Comparison of ENCODE assay signal across 8 cellular contexts in the genomic region with DNA sequence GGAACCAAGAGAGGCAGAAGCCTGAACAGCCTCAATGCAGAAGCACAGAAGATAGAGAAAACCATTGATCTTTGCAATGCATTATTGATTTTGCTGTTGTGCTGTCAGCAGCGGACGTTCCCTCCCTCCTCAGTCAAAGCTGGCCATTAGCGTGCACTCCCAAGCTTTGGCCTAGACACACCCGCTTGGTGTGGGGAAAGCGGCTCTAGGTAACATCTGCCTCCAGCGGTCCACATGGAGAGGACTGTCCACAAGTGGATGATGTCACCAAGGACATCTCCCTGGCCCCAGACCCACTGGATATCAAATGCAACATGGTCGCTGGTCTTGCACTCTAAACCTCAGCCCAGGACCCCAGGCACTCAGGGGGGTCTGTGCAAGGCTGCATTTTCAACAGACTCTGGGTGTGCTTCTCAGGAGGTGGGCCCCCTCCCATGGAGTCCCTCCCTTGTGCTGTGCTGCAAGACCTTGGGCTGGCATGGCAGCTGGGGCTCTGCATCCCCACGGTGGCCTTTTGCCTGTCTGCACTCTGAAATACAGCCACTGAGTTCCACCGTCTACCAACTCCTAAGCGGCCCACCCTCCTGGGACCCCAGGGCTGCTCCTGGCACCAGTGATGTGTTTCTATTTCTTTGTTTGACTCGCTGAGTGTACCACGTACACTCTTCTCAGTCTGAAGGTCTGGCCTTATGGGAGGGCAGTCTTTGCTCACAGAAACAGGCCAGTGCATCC. TPM values are rescaled to one million over a fixed set of nuclear protein-coding genes. Genes with fewer than 3 reads are reported as not detected.
DNase-seq lines count a peak whose midpoint lies in the region; ATAC-seq and TF ChIP-seq lines count a peak whose summit lies in the region.

No MANE protein-coding gene starts in this region.

- no peaks in the 10 kb centered on the region for H3K27me3 ChIP-seq in suprapubic skin

- no peaks in the 10 kb centered on the region for H3K9me3 Mint-ChIP-seq in activated T-cell treated with anti-CD3 and anti-CD28 coated beads, Interleukin-2, amount 50 U/mL, for 24 hours
- no peaks in the 10 kb centered on the region for H3K9me3 Mint-ChIP-seq in WTC11

- no peak for TF ChIP-seq CTCF in WTC11 (IDR thresholded peaks at IDR 0.05)
- TF ChIP-seq CTCF in suprapubic skin (IDR thresholded peaks at IDR 0.05) = no peak

- TF ChIP-seq EP300 in suprapubic skin (IDR thresholded peaks at IDR 0.05) = no peak

- H3K36me3 Mint-ChIP-seq in activated T-cell treated with anti-CD3 and anti-CD28 coated beads, Interleukin-2, amount 50 U/mL, for 24 hours (ENCODE audit: low read depth) = peaks cover 42% of the 10 kb centered on the region
- no peaks in the 10 kb centered on the region for H3K36me3 Mint-ChIP-seq in WTC11

- WGBS in suprapubic skin = 83% methylated on average over 7 of the region's 12 CpGs

- no peaks in the 10 kb centered on the region for H3K27me3 Mint-ChIP-seq in activated T-cell treated with anti-CD3 and anti-CD28 coated beads, Interleukin-2, amount 50 U/mL, for 24 hours
- no peaks in the 10 kb centered on the region for H3K27me3 Mint-ChIP-seq in WTC11 (ENCODE audit: low read depth)

- DNase-seq in activated T-cell treated with anti-CD3 and anti-CD28 coated beads, Interleukin-2, amount 50 U/mL, for 24 hours = peak; percentile 34
- DNase-seq in activated T-cell treated with anti-CD3 and anti-CD28 coated beads, Interleukin-2, amount 50 U/mL, for 1 hour = no peak
- DNase-seq in WTC11 (ENCODE audit: low spot score) = no peak
- DNase-seq in left lobe of liver (ENCODE audit: low spot score) = peak; percentile 44
- no peak for DNase-seq in suprapubic skin (ENCODE audit: low spot score in 2 of 2)
- DNase-seq in GM03348 (ENCODE audit: low spot score) = no peak
- DNase-seq in cerebellar nuclear complex (lab: John Stamatoyannopoulos, UW) = no peak
- no peak for DNase-seq in activated gamma-delta T cell treated with Interleukin-2 at 50 U/mL for 16 hours

- peaks cover 36% of the 10 kb centered on the region for H3K4me1 ChIP-seq in suprapubic skin

- no peak overlapping the region for H3K27ac ChIP-seq in suprapubic skin

- H3K27ac Mint-ChIP-seq in activated T-cell treated with anti-CD3 and anti-CD28 coated beads, Interleukin-2, amount 50 U/mL, for 24 hours = peak overlapping the region; percentile 96
- H3K27ac Mint-ChIP-seq in WTC11 = no peak overlapping the region

- POLR2A ChIA-PET in WTC11 (lab: Charles Lee) = interaction anchor here (1.1 kb wide), 1 partner anchor 26 kb away, joined by 3 read pairs; no protein-coding TSS in a partner anchor

- no peaks in the 10 kb centered on the region for H3K36me3 ChIP-seq in suprapubic skin

- ATAC-seq in WTC11 = no peak
- ATAC-seq in left lobe of liver = no peak

- TF ChIP-seq POLR2A in suprapubic skin (IDR thresholded peaks at IDR 0.05) = no peak

- H3K4me3 Mint-ChIP-seq in activated T-cell treated with anti-CD3 and anti-CD28 coated beads, Interleukin-2, amount 50 U/mL, for 24 hours = peak overlapping the region; percentile 95
- peak overlapping the region; percentile 80 for H3K4me3 Mint-ChIP-seq in WTC11

- CTCF ChIA-PET in WTC11 (lab: Charles Lee) = interaction anchor here (0.6 to 1.6 kb wide), 5 partner anchors 38 to 111 kb away, joined by 3 to 7 read pairs (median 4); no protein-coding TSS in a partner anchor

- H3K9me3 ChIP-seq in suprapubic skin = no peaks in the 10 kb centered on the region

- H3K4me3 ChIP-seq in suprapubic skin = peak overlapping the region; percentile 70

- H3K4me1 Mint-ChIP-seq in activated T-cell treated with anti-CD3 and anti-CD28 coated beads, Interleukin-2, amount 50 U/mL, for 24 hours (ENCODE audit: low read depth) = peaks cover 79% of the 10 kb centered on the region
- H3K4me1 Mint-ChIP-seq in WTC11 = peaks cover 80% of the 10 kb centered on the region

TF ChIP-seq in WTC11, 78 proteins besides CTCF, POLR2A, EP300 and RAD21:
- TF ChIP-seq SP1 (CRISPR knock-in tag; conservative IDR thresholded peaks at IDR 0.05) (no peak), ZNF219 (CRISPR knock-in tag; IDR thresholded peaks at IDR 0.05; ENCODE audit: borderline replicate concordance) (no peak), ZNF423 (CRISPR knock-in tag; IDR thresholded peaks at IDR 0.05) (0 out of 2 replicates have a peak, but pooled peaks have one; percentile 20)

RNA-seq across cellular contexts. Expression of a gene that starts 1.9 kb away (rescaled TPM):
- total RNA-seq in WTC11 (2021) = 60.5 to 67.8 TPM (median 65.2 TPM) in 3 replicates
- total RNA-seq in left lobe of liver = 3.9 TPM
- total RNA-seq in suprapubic skin = 10 to 100 TPM; 37.3 to 50.1 (median 42.6) TPM

Comparison
In these comparisons a context has a peak if more than half of its experiments do, and no peak if none do; other contexts are left out.
1. DNase-seq: peak in activated T-cell treated with anti-CD3 and anti-CD28 coated beads, Interleukin-2, amount 50 U/mL, for 24 hours (single experiment) and left lobe of liver (single experiment); none in activated T-cell treated with anti-CD3 and anti-CD28 coated beads, Interleukin-2, amount 50 U/mL, for 1 hour (single experiment), WTC11 (single experiment), suprapubic skin (0 of 2), GM03348 (single experiment), cerebellar nuclear complex (0 of 2) and activated gamma-delta T cell treated with Interleukin-2 at 50 U/mL for 16 hours (single experiment).